In genomic region chr3:51380601-51381332, GRCh38 we compare ENCODE assay signal across 25 cellular contexts.
"Had no signal": no experiment of that assay in that cellular context is flagged by ENCODE, and none has a peak within 500 bp of the region (broad histone marks: within the 10 kb centered on the region; RNA-seq: fewer than 3 reads in every experiment).

No MANE protein-coding gene starts in this region.

- H3K27me3 ChIP-seq: esophagus muscularis mucosa, foreskin keratinocyte, heart left ventricle, right lobe of liver had no signal

- H3K9me3 Mint-ChIP-seq: activated B cell treated with CpG ODN at 0.5 μM for 24 hours; immature natural killer cell; T-helper 2 cell treated with Interferon-gamma antibody and Interleukin-4, amounts not matched to agents 5 μg/mL and 100 μg/mL, for 36 hours had no signal

- H3K27ac ChIP-seq: esophagus muscularis mucosa, foreskin keratinocyte, heart left ventricle, right lobe of liver, thoracic aorta had no signal

- H3K36me3 ChIP-seq: heart left ventricle, right lobe of liver, thoracic aorta had no signal

- H3K27ac Mint-ChIP-seq: activated B cell treated with CpG ODN at 0.5 μM for 24 hours; progenitor cell of endocrine pancreas; T-helper 2 cell treated with Interferon-gamma antibody and Interleukin-4, amounts not matched to agents 5 μg/mL and 100 μg/mL, for 36 hours had no signal

- ATAC-seq: foreskin keratinocyte; heart left ventricle; left lobe of liver; right lobe of liver; stimulated activated naive CD8-positive, alpha-beta T cell treated with anti-CD3 and anti-CD28 coated beads, Interleukin-15, Interleukin-2, amounts not matched to agents 100 U/mL and 50 U/mL, for 24 hours had no signal

- DNase-seq: activated CD4-positive, alpha-beta T cell treated with anti-CD3 and anti-CD28 coated beads for 4 hours; activated CD4-positive, alpha-beta T cell treated with anti-CD3 and anti-CD28 coated beads, Interleukin-2, amount 50 U/mL, for 48 hours; activated gamma-delta T cell; activated naive CD4-positive, alpha-beta T cell treated with anti-CD3 and anti-CD28 coated beads, Interleukin-2, amount 50 U/mL, for 16 hours; anterior cingulate cortex; dermis blood vessel endothelial cell; effector CD4-positive, alpha-beta T cell; foreskin keratinocyte; heart left ventricle; hypothalamus; immature natural killer cell; kidney glomerular epithelial cell; mesendoderm; stimulated activated CD4-positive, alpha-beta T cell treated with anti-CD3 and anti-CD28 coated beads, Interleukin-4, amount 100 ng/mL, for 1 hour; stimulated activated naive CD8-positive, alpha-beta T cell treated with anti-CD3 and anti-CD28 coated beads, Interleukin-15, Interleukin-2, amounts not matched to agents 100 U/mL and 50 U/mL, for 24 hours; T-helper 1 cell; trophoblast cell had no signal

- H3K27me3 Mint-ChIP-seq: progenitor cell of endocrine pancreas had no signal

- H3K4me3 ChIP-seq: esophagus muscularis mucosa, heart left ventricle, lung, right lobe of liver, thoracic aorta had no signal

- H3K4me3 Mint-ChIP-seq: activated B cell treated with CpG ODN at 0.5 μM for 24 hours; immature natural killer cell; T-helper 2 cell treated with Interferon-gamma antibody and Interleukin-4, amounts not matched to agents 5 μg/mL and 100 μg/mL, for 36 hours had no signal

- H3K9me3 ChIP-seq: esophagus muscularis mucosa, heart left ventricle, right lobe of liver, thoracic aorta had no signal
